17 cellular contexts compared by ENCODE assay signal in genomic region chr1:30803562-30803961, GRCh38. TPM values are rescaled to one million over a fixed set of nuclear protein-coding genes. Genes with fewer than 3 reads are reported as not detected.
A peak's percentile ranks its signal among the peaks of the same experiment; 100 is the strongest.
DNase-seq lines count a peak whose midpoint lies in the region; ATAC-seq, FAIRE-seq and TF ChIP-seq lines count a peak whose summit lies in the region.
"Had no signal": no experiment of that assay in that cellular context is flagged by ENCODE, and none has a peak within 500 bp of the region (broad histone marks: within the 10 kb centered on the region; RNA-seq: fewer than 3 reads in every experiment).

No MANE protein-coding gene starts in this region.

- RAD21 ChIA-PET in GM12878 (lab: Charles Lee; ENCODE audit: unreplicated experiment) = interaction anchor here (1.4 to 9.1 kb wide), 3 partner anchors 84 to 125 kb away, joined by 9 to 154 read pairs (median 36); no protein-coding TSS in a partner anchor

- H3K4ac ChIP-seq in neuronal stem cell (ENCODE audit: low read length) = no peak overlapping the region

- TF ChIP-seq RAD21 in GM12878 (IDR thresholded peaks at IDR 0.05; ENCODE audit: insufficient read depth, low read depth, low read length) = no peak

- FAIRE-seq in GM12878 (lab: Jason Lieb, UNC) (no peak), keratinocyte (lab: Jason Lieb, UNC) (peak; percentile 57)
- FAIRE-seq: GM18507 had no signal

- in situ Hi-C loops in GM12878 (cut with MboI) = loop anchor here (5.0 kb wide), 1 partner anchor 109 kb away; no protein-coding TSS in a partner anchor

- SMC1A ChIA-PET in GM12878 (lab: Charles Lee; ENCODE audit: uncharacterized antibody, unreplicated experiment) = interaction anchor here (0.8 to 9.8 kb wide), 9 partner anchors 50 to 127 kb away, joined by 3 to 160 read pairs (median 5); no protein-coding TSS in a partner anchor

- H3K4me3 ChIP-seq in GM12878 = no peak overlapping the region
- no peak overlapping the region for H3K4me3 ChIP-seq in keratinocyte (ENCODE audit: control insufficient read depth in 2 of 3, extremely low read depth in 1 of 3, insufficient read depth in 2 of 3, low read depth in 1 of 3, low read length in 3 of 3)
- H3K4me3 ChIP-seq in neuronal stem cell (ENCODE audit: low read length in 2 of 2) = no peak overlapping the region
- H3K4me3 ChIP-seq: BLaER1 had no signal

- DNase-seq in left ventricle myocardium superior (peak; percentile 2), Right ventricle myocardium superior (no peak), GM12878 (ENCODE audit: low read depth, low spot score) (no peak), keratinocyte (ENCODE audit: low read depth, low spot score) (no peak), neuronal stem cell (ENCODE audit: low spot score) (no peak), SIG-M5 (lab: John Stamatoyannopoulos, UW) (no peak)
- DNase-seq in stimulated activated CD4-positive, alpha-beta T cell treated with anti-CD3 and anti-CD28 coated beads, Interleukin-1b, Interleukin-23, amount 100 ng/mL, for 48 hours = no peak
- DNase-seq: AML-193; Calu3; CD4-positive, CD25-positive, alpha-beta regulatory T cell; DMS 273 treated with DMSO at 0.1 percent for 48 hours; H7; KBM-7 had no signal

- no peaks in the 10 kb centered on the region for H3K79me2 ChIP-seq in GM12878 (ENCODE audit: control insufficient read depth, insufficient read depth, low read length)
- no peaks in the 10 kb centered on the region for H3K79me2 ChIP-seq in keratinocyte (ENCODE audit: control insufficient read depth, insufficient read depth, low read length)

- H3K9me3 ChIP-seq in GM12878 (replicated peaks; ENCODE audit: control insufficient read depth, insufficient read depth, low read length) = no peaks in the 10 kb centered on the region
- H3K9me3 ChIP-seq in keratinocyte (ENCODE audit: control insufficient read depth, low read depth, low read length) = no peaks in the 10 kb centered on the region
- no peaks in the 10 kb centered on the region for H3K9me3 ChIP-seq in neuronal stem cell (replicated peaks in 1 of 2; ENCODE audit: control insufficient read depth in 2 of 2, insufficient read depth in 1 of 2, low read depth in 1 of 2, low read length in 2 of 2)
- H3K9me3 ChIP-seq: BLaER1 had no signal

- no peak overlapping the region for H2BK15ac ChIP-seq in neuronal stem cell (ENCODE audit: low read length)

- no peaks in the 10 kb centered on the region for H3K36me3 ChIP-seq in GM12878 (ENCODE audit: control insufficient read depth in 2 of 2, insufficient read depth in 2 of 2, low read length in 1 of 2)
- no peaks in the 10 kb centered on the region for H3K36me3 ChIP-seq in keratinocyte (ENCODE audit: control insufficient read depth in 2 of 2, extremely low read depth in 1 of 2, insufficient read depth in 2 of 2, low read length in 2 of 2)
- no peaks in the 10 kb centered on the region for H3K36me3 ChIP-seq in neuronal stem cell (replicated peaks in 1 of 2; ENCODE audit: control insufficient read depth in 2 of 2, insufficient read depth in 2 of 2, low read length in 2 of 2)
- H3K36me3 ChIP-seq: BLaER1 had no signal

- no peak overlapping the region for H2BK12ac ChIP-seq in neuronal stem cell (ENCODE audit: low read length)

- ATAC-seq in left ventricle myocardium superior = no peak
- no peak for ATAC-seq in Right ventricle myocardium superior (ENCODE audit: poor library complexity)
- ATAC-seq in GM12878 = no peak
- ATAC-seq in HG03432 (IDR thresholded peaks at IDR 0.05; ENCODE audit: unreplicated experiment) = no peak

- CTCF ChIA-PET in GM12878 (lab: Yijun Ruan, JAX) = interaction anchor here (0.7 to 12.3 kb wide), 11 partner anchors 9 to 154 kb away, joined by 3 to 303 read pairs (median 11); no protein-coding TSS in a partner anchor

- no peak overlapping the region for H3K27ac ChIP-seq in GM12878 (ENCODE audit: control insufficient read depth, insufficient read depth)
- no peak overlapping the region for H3K27ac ChIP-seq in keratinocyte (ENCODE audit: control insufficient read depth, insufficient read depth, low read length)
- no peak overlapping the region for H3K27ac ChIP-seq in neuronal stem cell (replicated peaks; ENCODE audit: low read length)
- H3K27ac ChIP-seq: 22Rv1, BLaER1 had no signal

- H4K91ac ChIP-seq in neuronal stem cell (ENCODE audit: low read depth, low read length, poor library complexity) = no peak overlapping the region

- H3K23ac ChIP-seq in neuronal stem cell (ENCODE audit: low read depth, low read length, poor library complexity) = no peak overlapping the region

- POLR2A ChIA-PET in GM12878 (lab: Charles Lee) = no interaction called here

- no peak overlapping the region for H3K18ac ChIP-seq in neuronal stem cell (ENCODE audit: low read length)

- H3K27me3 ChIP-seq in GM12878 (replicated peaks in 1 of 2; ENCODE audit: control insufficient read depth in 2 of 2, insufficient read depth in 2 of 2, low read length in 1 of 2) (peaks cover 11 to 18% of the 10 kb centered on the region in 2 experiments), keratinocyte (ENCODE audit: control insufficient read depth, extremely low read depth, insufficient read depth, low read length) (peaks cover 30% of the 10 kb centered on the region), neuronal stem cell (ENCODE audit: control insufficient read depth in 3 of 3, insufficient read depth in 3 of 3, low read depth in 1 of 3, low read length in 3 of 3) (no peaks in the 10 kb centered on the region)

- TF ChIP-seq POLR2A in GM12878 (IDR thresholded peaks at IDR 0.05; ENCODE audit: low read depth, low read length) = no peak

- H4K20me1 ChIP-seq in GM12878 (ENCODE audit: control insufficient read depth, insufficient read depth) (0 out of 2 replicates have a peak, but pooled peaks cover 3% of the 10 kb centered on the region), keratinocyte (ENCODE audit: control insufficient read depth, extremely low read depth, insufficient read depth, low read length) (no peaks in the 10 kb centered on the region)

- dilution Hi-C loops in keratinocyte (cut with MboI; ENCODE audit: extremely low pct_ligation_motif_present, low sequenced_read_pairs) = loop anchor here (25.0 kb wide), 1 partner anchor 109 kb away; the partner anchor contains the start of gene SDC3

- no TSS peak for BruUV-seq in GM12878 (replicated peaks; lab: Mats Ljungman, UMichigan)

- H3K4me1 ChIP-seq in GM12878 (ENCODE audit: control insufficient read depth, insufficient read depth, low read length) (no peaks in the 10 kb centered on the region), keratinocyte (ENCODE audit: control insufficient read depth, extremely low read depth, insufficient read depth, low read length) (peaks cover 5% of the 10 kb centered on the region), neuronal stem cell (ENCODE audit: control insufficient read depth in 2 of 2, insufficient read depth in 1 of 2, low read depth in 1 of 2, low read length in 2 of 2) (peaks cover 12 to 52% of the 10 kb centered on the region in 2 donors)

- H2AFZ ChIP-seq in GM12878 (ENCODE audit: control insufficient read depth, low read depth, low read length) (no peak overlapping the region), keratinocyte (ENCODE audit: control insufficient read depth, low read length) (no peak overlapping the region), neuronal stem cell (ENCODE audit: low read length) (no peak overlapping the region)

- no peak overlapping the region for H2BK5ac ChIP-seq in neuronal stem cell (ENCODE audit: low read length)

- H4K8ac ChIP-seq in neuronal stem cell (ENCODE audit: low read depth, low read length) = no peak overlapping the region

- H3K79me1 ChIP-seq in neuronal stem cell (ENCODE audit: low read depth, low read length) = no peaks in the 10 kb centered on the region

- TF ChIP-seq CTCF in GM12878 (IDR thresholded peaks at IDR 0.05 in 2 of 3, conservative IDR thresholded peaks at IDR 0.05 in 1 of 3; ENCODE audit: control insufficient read depth in 2 of 3, extremely low read depth in 1 of 3, insufficient read depth in 1 of 3, low read depth in 3 of 3, low read length in 3 of 3) (no peak), keratinocyte (optimal IDR thresholded peaks at IDR 0.05 in 1 of 3, IDR thresholded peaks at IDR 0.05 in 1 of 3, conservative IDR thresholded peaks at IDR 0.05 in 1 of 3; ENCODE audit: extremely low read depth in 1 of 3, insufficient read depth in 2 of 3, low read length in 3 of 3) (no peak)

- TF ChIP-seq EP300 in GM12878 (IDR thresholded peaks at IDR 0.05; ENCODE audit: borderline replicate concordance in 1 of 2, control insufficient read depth in 1 of 2, low read depth in 2 of 2, low read length in 2 of 2) = no peak

- H3K4me2 ChIP-seq in GM12878 (ENCODE audit: control insufficient read depth, insufficient read depth) (no peak overlapping the region), keratinocyte (ENCODE audit: control insufficient read depth, extremely low read depth, insufficient read depth, low read depth, low read length) (no peak overlapping the region), neuronal stem cell (ENCODE audit: insufficient read depth, low read length, poor library complexity, severe bottlenecking) (no peak overlapping the region)
- H3K4me2 ChIP-seq: BLaER1 had no signal

- no peak overlapping the region for H2BK120ac ChIP-seq in neuronal stem cell (ENCODE audit: low read depth, low read length)

- H3K9me1 ChIP-seq in keratinocyte (ENCODE audit: control insufficient read depth, extremely low read depth, insufficient read depth, low read length) = no peaks in the 10 kb centered on the region

- no peak overlapping the region for H3K14ac ChIP-seq in neuronal stem cell (ENCODE audit: low read length)

- intact Hi-C loops in left ventricle myocardium superior (cut with micrococcal nuclease) = loop anchor here (5.0 kb wide), 1 partner anchor 109 kb away; no protein-coding TSS in a partner anchor
- intact Hi-C loops in Right ventricle myocardium superior (cut with DNase I) = no loop called here
- intact Hi-C loops in GM12878 (cut with micrococcal nuclease; ENCODE audit: unreplicated experiment) = loop anchor here (5.0 kb wide), 1 partner anchor 124 kb away; no protein-coding TSS in a partner anchor

- H2AK5ac ChIP-seq in neuronal stem cell (ENCODE audit: low read depth, low read length) = no peak overlapping the region

- 27% methylated on average over 6 of the region's 6 CpGs for WGBS in GM12878 (ENCODE audit: insufficient coverage, insufficient replicate concordance, low lambda C conversion rate, missing lambda C conversion rate)
- WGBS in neuronal stem cell (ENCODE audit: extremely low coverage in 2 of 2, insufficient read length in 2 of 2, insufficient replicate concordance in 1 of 2), 2 donors = no CpG with 5 or more reads among the region's 6 CpGs

- H3K9ac ChIP-seq in GM12878 (ENCODE audit: control insufficient read depth, insufficient read depth, low read length) (no peak overlapping the region), keratinocyte (ENCODE audit: control insufficient read depth, extremely low read depth, insufficient read depth, low read length) (no peak overlapping the region), neuronal stem cell (ENCODE audit: low read depth, low read length, poor library complexity) (no peak overlapping the region)
- H3K9ac ChIP-seq: BLaER1 had no signal

RNA-seq across cellular contexts. Expression of gene LAPTM5, which starts 46.0 kb away (rescaled TPM):
- total RNA-seq in left ventricle myocardium superior = 23.9 TPM
- total RNA-seq in Right ventricle myocardium superior = 19.5 TPM
- 345 and 349 TPM in 2 replicates for total RNA-seq in GM12878 (2013; cell fraction: nucleolus; rRNA removed)
- total RNA-seq in GM12878 (2014; rRNA removed) = 360 and 370 TPM in 2 replicates
- total RNA-seq in GM12878 (2014; rRNA removed; fragmentation: Illumina TruSeq; extraction: Trizol) = 423 and 431 TPM in 2 replicates
- 740 and 758 TPM in 2 replicates for total RNA-seq in GM12878 (2021)
- 582 TPM for polyA plus RNA-seq in GM12878 (2011; ENCODE audit: low read depth)
- 411 and 682 TPM in 2 replicates for polyA plus RNA-seq in GM12878 (2011; rRNA removed)
- polyA plus RNA-seq in GM12878 (2011; cell fraction: cytosol; rRNA removed) = 985 and 1,156 TPM in 2 replicates
- 492 and 615 TPM in 2 replicates for polyA plus RNA-seq in GM12878 (2011; cell fraction: nucleus; rRNA removed)
- 791 and 943 TPM in 2 replicates for polyA plus RNA-seq in GM12878 (2012)
- polyA plus RNA-seq in GM12878 (2014; fragmentation: Illumina TruSeq; extraction: Trizol) = 972 and 1,013 TPM in 2 replicates
- polyA plus RNA-seq in GM12878 (2014; fragmentation: Nextera tagmentation; extraction: Ambion mirVana) = 10 to 100 TPM; 24.1 to 48.8 TPM
- polyA plus RNA-seq in GM12878 (2014; rRNA removed) = 675 and 692 TPM in 2 replicates
- polyA plus RNA-seq in GM12878 (2016; fragmentation: Nextera tagmentation; extraction: Ambion mirVana) = 1,000 to 10,000 TPM in 1 of 2 experiments, 100 to 1,000 TPM in 1; 977 to 1,034 TPM
- 1,330 and 1,556 TPM in 2 replicates for polyA minus RNA-seq in GM12878 (2011; rRNA and poly(A)+ RNA removed)
- polyA minus RNA-seq in GM12878 (2011; cell fraction: cytosol; rRNA and poly(A)+ RNA removed) = 364 and 402 TPM in 2 replicates
- polyA minus RNA-seq in GM12878 (2011; cell fraction: nucleus; rRNA and poly(A)+ RNA removed) = 131 and 171 TPM in 2 replicates
- polyA plus RNA-seq in keratinocyte = 0.18 to 0.40 TPM (median 0.25 TPM) in 3 replicates
- polyA plus RNA-seq in keratinocyte (2011; ENCODE audit: low read depth) = 0.37 TPM
- polyA plus RNA-seq in keratinocyte (2011; cell fraction: cytosol; rRNA removed) = 0.13 and 0.16 TPM in 2 replicates
- polyA plus RNA-seq in keratinocyte (2011; cell fraction: nucleus; rRNA removed) = 0.15 TPM in 1 of 2 replicates, not detected in the other
- 0.15 and 0.68 TPM in 2 replicates for polyA plus RNA-seq in keratinocyte (2012; ENCODE audit: low replicate concordance)
- polyA minus RNA-seq in keratinocyte = 0.76 to 2.1 TPM in 2 of 3 replicates, not detected in the other
- not detected for polyA minus RNA-seq in keratinocyte (2011; cell fraction: cytosol; rRNA and poly(A)+ RNA removed)
- not detected in 2 replicates for polyA minus RNA-seq in keratinocyte (2011; cell fraction: nucleus; rRNA and poly(A)+ RNA removed)
- 0.15 TPM for polyA plus RNA-seq in neuronal stem cell (2013, experiment 1 of 2)
- polyA plus RNA-seq in neuronal stem cell (2013, experiment 2 of 2) = 0.10 TPM
- total RNA-seq: Calu3 had no signal

Comparison
In these comparisons a context has a peak if more than half of its experiments do, and no peak if none do; other contexts are left out.
1. RNA of gene LAPTM5, which starts 46.0 kb away (total RNA-seq): 345 to 758 TPM in GM12878; 23.9 TPM in left ventricle myocardium superior (single experiment) and 19.5 TPM in Right ventricle myocardium superior (single experiment); every median in the first group is over 10 times any median in the second.